ENCODE assay signal across 8 cellular contexts in the genomic region with DNA sequence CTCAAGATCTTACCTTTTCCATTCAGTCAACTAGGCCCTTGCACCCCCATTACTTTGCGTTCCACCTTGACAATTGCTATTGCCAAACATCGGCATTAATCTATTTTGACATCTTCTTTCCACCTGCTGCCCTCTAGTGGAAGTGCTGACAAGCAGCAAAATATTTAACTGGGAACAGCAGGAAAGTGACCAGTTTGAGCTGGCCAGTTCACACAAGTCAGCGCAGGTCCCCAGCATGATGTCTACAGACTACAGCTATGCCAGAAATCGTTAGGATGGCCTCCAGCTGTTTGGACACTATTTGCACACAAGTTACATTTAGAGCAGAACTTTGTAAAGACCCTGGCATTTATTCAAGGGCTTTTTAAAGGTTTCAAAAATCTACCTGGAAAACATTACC.
DNase-seq lines count a peak whose midpoint lies in the region; ATAC-seq and TF ChIP-seq lines count a peak whose summit lies in the region.

No MANE protein-coding gene starts in this region.

- H3K9me3 ChIP-seq in trophoblast cell (ENCODE audit: insufficient read depth, low read depth, low read length), result peaks cover 8% of the 10 kb centered on the region

- H3K4ac ChIP-seq in trophoblast cell (ENCODE audit: low read depth, low read length), result no peak overlapping the region

- H3K27me3 Mint-ChIP-seq in activated CD8-positive, alpha-beta T cell treated with anti-CD3 and anti-CD28 coated beads for 36 hours, result peaks cover 15% of the 10 kb centered on the region
- peaks cover 2% of the 10 kb centered on the region for H3K27me3 Mint-ChIP-seq in glutamatergic neuron (ENCODE audit: unreplicated experiment)

- POLR2A ChIA-PET in activated CD8-positive, alpha-beta T cell treated with anti-CD3 and anti-CD28 coated beads for 36 hours (lab: Charles Lee), result no interaction called here

- no peaks in the 10 kb centered on the region for H3K4me1 ChIP-seq in trophoblast cell (ENCODE audit: control insufficient read depth in 1 of 2, insufficient read depth in 2 of 2, low read length in 2 of 2)

- no peaks in the 10 kb centered on the region for H3K79me2 ChIP-seq in trophoblast cell (ENCODE audit: control insufficient read depth, insufficient read depth, low read length, poor library complexity)

- DNase-seq in A172 (ENCODE audit: low spot score) (peak; percentile 64), EL (peak; percentile 46), NCI-H2227 (lab: John Stamatoyannopoulos, UW; ENCODE audit: unreplicated experiment) (peak; percentile 52), glutamatergic neuron (no peak), trophoblast cell (peak; percentile 55 to 82)
- peak; percentile 39 for DNase-seq in activated CD8-positive, alpha-beta T cell treated with anti-CD3 and anti-CD28 coated beads for 36 hours

- CTCF ChIA-PET in activated CD8-positive, alpha-beta T cell treated with anti-CD3 and anti-CD28 coated beads for 36 hours (lab: Charles Lee), result interaction anchor here (0.7 to 3.5 kb wide), 20 partner anchors 9 to 727 kb away, joined by 3 to 13 read pairs (median 4); a partner anchor contains a TSS

- no peaks in the 10 kb centered on the region for H3K36me3 ChIP-seq in trophoblast cell (ENCODE audit: control insufficient read depth in 1 of 2, insufficient read depth in 2 of 2, low read length in 2 of 2)

- H3K23ac ChIP-seq in trophoblast cell (ENCODE audit: low read length), result no peak overlapping the region

- H3K36me3 Mint-ChIP-seq in activated CD8-positive, alpha-beta T cell treated with anti-CD3 and anti-CD28 coated beads for 36 hours (ENCODE audit: low read depth), result no peaks in the 10 kb centered on the region
- peaks cover 5% of the 10 kb centered on the region for H3K36me3 Mint-ChIP-seq in glutamatergic neuron (ENCODE audit: unreplicated experiment)

- no peak overlapping the region for H3K27ac ChIP-seq in trophoblast cell (ENCODE audit: low read depth, low read length)

- no peaks in the 10 kb centered on the region for H3K27me3 ChIP-seq in trophoblast cell (ENCODE audit: insufficient read depth, low read length)

- no peak overlapping the region for H3K9ac ChIP-seq in trophoblast cell (ENCODE audit: low read length)

- H3K14ac ChIP-seq in trophoblast cell (ENCODE audit: low read length), result no peak overlapping the region

- no peak overlapping the region for H3K27ac Mint-ChIP-seq in activated CD8-positive, alpha-beta T cell treated with anti-CD3 and anti-CD28 coated beads for 36 hours
- no peak overlapping the region for H3K27ac Mint-ChIP-seq in glutamatergic neuron (ENCODE audit: unreplicated experiment)

- no peak overlapping the region for H4K8ac ChIP-seq in trophoblast cell (ENCODE audit: low read depth, low read length)

- no peak overlapping the region for H2BK120ac ChIP-seq in trophoblast cell (ENCODE audit: insufficient read depth, low read length, poor library complexity)

- H2BK5ac ChIP-seq in trophoblast cell (ENCODE audit: low read depth, low read length, poor library complexity), result no peak overlapping the region

- peak; percentile 69 for ATAC-seq in HG02642 (IDR thresholded peaks at IDR 0.05; ENCODE audit: poor library complexity, unreplicated experiment)
- peak; percentile 37 for ATAC-seq in activated CD8-positive, alpha-beta T cell treated with anti-CD3 and anti-CD28 coated beads for 36 hours
- no peak for ATAC-seq in GM19467 (IDR thresholded peaks at IDR 0.05; ENCODE audit: unreplicated experiment)

- H2AFZ ChIP-seq in trophoblast cell (ENCODE audit: insufficient read depth, low read length, poor library complexity), result no peak overlapping the region

- peak; percentile 72 for TF ChIP-seq CTCF in activated CD8-positive, alpha-beta T cell treated with anti-CD3 and anti-CD28 coated beads for 36 hours (IDR thresholded peaks at IDR 0.05)
- peak; percentile 84 for TF ChIP-seq CTCF in glutamatergic neuron (IDR thresholded peaks at IDR 0.05; ENCODE audit: partially characterized antibody, unreplicated experiment)

- H3K9me3 Mint-ChIP-seq in activated CD8-positive, alpha-beta T cell treated with anti-CD3 and anti-CD28 coated beads for 36 hours, result no peaks in the 10 kb centered on the region
- no peaks in the 10 kb centered on the region for H3K9me3 Mint-ChIP-seq in glutamatergic neuron (ENCODE audit: unreplicated experiment)

- H2BK12ac ChIP-seq in trophoblast cell (ENCODE audit: low read length), result no peak overlapping the region

- H3K4me2 ChIP-seq in trophoblast cell (ENCODE audit: low read length), result no peak overlapping the region

- H3K4me3 Mint-ChIP-seq in activated CD8-positive, alpha-beta T cell treated with anti-CD3 and anti-CD28 coated beads for 36 hours, result no peak overlapping the region
- no peak overlapping the region for H3K4me3 Mint-ChIP-seq in glutamatergic neuron (ENCODE audit: unreplicated experiment)

- H3K79me1 ChIP-seq in trophoblast cell (ENCODE audit: low read length), result no peaks in the 10 kb centered on the region

- no peak overlapping the region for H2AK5ac ChIP-seq in trophoblast cell (ENCODE audit: low read length)

- H4K12ac ChIP-seq in trophoblast cell (ENCODE audit: low read depth, low read length), result no peak overlapping the region

- no peak overlapping the region for H3K4me3 ChIP-seq in trophoblast cell (ENCODE audit: low read depth, low read length)

- no peak overlapping the region for H3K18ac ChIP-seq in trophoblast cell (ENCODE audit: low read length)

- no peak overlapping the region for H4K91ac ChIP-seq in trophoblast cell (ENCODE audit: low read depth, low read length)

- intact Hi-C loops in activated CD8-positive, alpha-beta T cell treated with anti-CD3 and anti-CD28 coated beads for 36 hours (cut with micrococcal nuclease), result loop anchor here (10.0 kb wide), 1 partner anchor 159 kb away; a partner anchor contains a TSS

- peaks cover 3% of the 10 kb centered on the region for H3K4me1 Mint-ChIP-seq in activated CD8-positive, alpha-beta T cell treated with anti-CD3 and anti-CD28 coated beads for 36 hours (ENCODE audit: low read depth)
- H3K4me1 Mint-ChIP-seq in glutamatergic neuron (ENCODE audit: low read depth, unreplicated experiment), result no peaks in the 10 kb centered on the region

- no CpG with 5 or more reads among the region's 4 CpGs for WGBS in trophoblast cell (ENCODE audit: extremely low coverage, insufficient coverage, insufficient read length)
